8 cellular contexts compared by ENCODE assay signal in the genomic region with DNA sequence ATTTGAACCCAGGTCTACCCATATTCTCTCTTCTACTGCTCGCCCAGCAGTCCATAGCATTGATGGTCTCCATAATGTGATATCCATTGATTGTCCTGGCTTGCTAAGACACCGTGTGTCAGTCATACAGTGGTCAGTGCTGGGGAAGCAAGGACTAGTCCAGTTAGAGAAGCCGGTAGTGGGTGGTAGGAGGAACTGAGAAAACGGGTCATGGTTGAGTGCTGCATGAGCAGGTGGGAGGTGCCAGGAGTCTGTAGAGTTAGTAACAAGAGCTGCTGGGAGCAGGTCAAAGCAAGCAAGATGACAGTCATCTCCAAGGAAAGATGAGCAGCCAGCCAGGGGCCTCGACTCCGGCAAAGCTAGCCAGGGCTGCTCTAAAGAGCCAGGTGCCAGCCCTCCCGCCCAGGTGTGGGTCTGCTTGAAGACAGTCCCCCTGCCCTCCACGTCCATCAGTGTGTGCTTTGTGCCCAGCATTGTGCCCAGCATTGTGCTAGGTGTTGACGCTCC. TPM values are rescaled to one million over a fixed set of nuclear protein-coding genes. Genes with fewer than 3 reads are reported as not detected.
DNase-seq lines count a peak whose midpoint lies in the region; ATAC-seq and TF ChIP-seq lines count a peak whose summit lies in the region.

No MANE protein-coding gene starts in this region.

- peaks cover 2% of the 10 kb centered on the region for H3K27me3 Mint-ChIP-seq in glutamatergic neuron (ENCODE audit: unreplicated experiment)

- no peak overlapping the region for H3K4me3 ChIP-seq in astrocyte of the spinal cord (ENCODE audit: low read depth, low read length)
- no peak overlapping the region for H3K4me3 ChIP-seq in smooth muscle cell

- peaks cover 5% of the 10 kb centered on the region for H3K4me1 Mint-ChIP-seq in glutamatergic neuron (ENCODE audit: low read depth, unreplicated experiment)

- no peaks in the 10 kb centered on the region for H3K79me2 ChIP-seq in smooth muscle cell (ENCODE audit: low read depth)

- ATAC-seq in GM21360 (IDR thresholded peaks at IDR 0.05; ENCODE audit: unreplicated experiment) (peak; percentile 54), HG03558 (IDR thresholded peaks at IDR 0.05; ENCODE audit: extremely low read depth, unreplicated experiment) (peak; percentile 25)

- TF ChIP-seq CTCF in GM13977 (IDR thresholded peaks at IDR 0.05; ENCODE audit: extremely low read depth, insufficient read depth, missing control alignments) = no peak
- no peak for TF ChIP-seq CTCF in astrocyte of the spinal cord (IDR thresholded peaks at IDR 0.05; ENCODE audit: low read depth, low read length)
- TF ChIP-seq CTCF in smooth muscle cell (IDR thresholded peaks at IDR 0.05; ENCODE audit: borderline replicate concordance, insufficient read depth, poor library complexity, severe bottlenecking) = no peak
- no peak for TF ChIP-seq CTCF in glutamatergic neuron (IDR thresholded peaks at IDR 0.05; ENCODE audit: partially characterized antibody, unreplicated experiment)

- H3K9me3 ChIP-seq in smooth muscle cell (replicated peaks; ENCODE audit: low read depth) = no peaks in the 10 kb centered on the region

- H3F3A ChIP-seq in smooth muscle cell (ENCODE audit: low read depth) = peaks cover 9% of the 10 kb centered on the region

- no peaks in the 10 kb centered on the region for H3K36me3 ChIP-seq in smooth muscle cell (ENCODE audit: low read depth)

- peak overlapping the region; percentile 77 for H3K27ac ChIP-seq in smooth muscle cell (ENCODE audit: low read depth)

- H3K27ac Mint-ChIP-seq in glutamatergic neuron (ENCODE audit: unreplicated experiment) = no peak overlapping the region

- no peak overlapping the region for H3K4me3 Mint-ChIP-seq in glutamatergic neuron (ENCODE audit: unreplicated experiment)

- no peaks in the 10 kb centered on the region for H3K27me3 ChIP-seq in smooth muscle cell (ENCODE audit: low read depth)

- in situ Hi-C loops in GM13977 (cut with MboI; ENCODE audit: low pct_unique_long_range_greater_than_20kb, low sequenced_read_pairs, unreplicated experiment) (loop anchor here (25.0 kb wide), 2 partner anchors 412 to 587 kb away; no protein-coding TSS in a partner anchor), astrocyte of the spinal cord (cut with HindIII; ENCODE audit: low sequenced_read_pairs) (no loop called here)

- no peak overlapping the region for H3K4me2 ChIP-seq in smooth muscle cell

- H3K9me3 Mint-ChIP-seq in glutamatergic neuron (ENCODE audit: unreplicated experiment) = peaks cover 9% of the 10 kb centered on the region

- no peak overlapping the region for H2AFZ ChIP-seq in smooth muscle cell (ENCODE audit: low read depth)

- no peaks in the 10 kb centered on the region for H4K20me1 ChIP-seq in smooth muscle cell (ENCODE audit: low read depth)

- DNase-seq in GM13977 (ENCODE audit: low spot score) (peak; percentile 63), astrocyte of the spinal cord (ENCODE audit: low read depth, low spot score) (peak; percentile 7), smooth muscle cell (lab: John Stamatoyannopoulos, UW; ENCODE audit: unreplicated experiment) (no peak), glutamatergic neuron (no peak), pons (ENCODE audit: low spot score) (no peak), anterior cingulate cortex (lab: John Stamatoyannopoulos, UW) (no peak)

- no peak overlapping the region for H3K9ac ChIP-seq in smooth muscle cell (ENCODE audit: low read depth)

- WGBS in smooth muscle cell (ENCODE audit: low lambda C conversion rate) = 92% methylated on average over 9 of the region's 9 CpGs

- H3K36me3 Mint-ChIP-seq in glutamatergic neuron (ENCODE audit: unreplicated experiment) = no peaks in the 10 kb centered on the region

- peaks cover 8% of the 10 kb centered on the region for H3K4me1 ChIP-seq in smooth muscle cell (ENCODE audit: low read depth)

RNA-seq across cellular contexts. Expression of gene USP3, which starts 29.5 kb away (rescaled TPM):
- total RNA-seq in smooth muscle cell (25.5 and 26.2 TPM in 2 replicates), glutamatergic neuron (ENCODE audit: unreplicated experiment) (50.9 TPM)
- polyA plus RNA-seq in smooth muscle cell = 17.1 and 18.8 TPM in 2 replicates

Comparison
In these comparisons a context has a peak if more than half of its experiments do, and no peak if none do; other contexts are left out.
1. DNase-seq: peak in GM13977 (single experiment) and astrocyte of the spinal cord (single experiment); none in smooth muscle cell (single experiment), glutamatergic neuron (single experiment), pons (single experiment) and anterior cingulate cortex (0 of 58).